Comparison of ENCODE assay signal across 12 cellular contexts in the genomic region with DNA sequence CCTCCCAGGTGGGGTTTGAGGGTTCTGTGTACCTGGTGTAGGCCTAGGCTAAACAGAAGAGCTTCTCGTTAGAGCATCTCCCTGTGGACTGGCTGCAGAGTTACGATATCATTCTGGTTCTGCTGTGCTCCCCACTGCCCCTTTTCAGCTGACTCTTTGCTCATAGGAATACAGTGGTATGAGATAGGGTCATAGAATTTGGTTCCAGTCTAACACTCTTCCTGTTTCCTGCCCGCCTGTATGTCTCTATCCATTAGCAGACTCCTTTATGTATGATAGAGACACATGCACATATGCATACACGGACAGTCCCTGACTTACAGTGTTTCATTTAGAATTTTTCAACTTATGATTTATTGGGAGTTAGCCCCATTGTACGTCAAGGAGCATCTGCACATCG. TPM values are rescaled to one million over a fixed set of nuclear protein-coding genes. Genes with fewer than 3 reads are reported as not detected.
DNase-seq lines count a peak whose midpoint lies in the region; ATAC-seq lines count a peak whose summit lies in the region.
"Had no signal": no experiment of that assay in that cellular context is flagged by ENCODE, and none has a peak within 500 bp of the region (broad histone marks: within the 10 kb centered on the region; RNA-seq: fewer than 3 reads in every experiment).

No MANE protein-coding gene starts in this region.

- no peaks in the 10 kb centered on the region for H3K27me3 Mint-ChIP-seq in CD8-positive, alpha-beta memory T cell
- H3K27me3 Mint-ChIP-seq in activated CD4-positive, alpha-beta memory T cell treated with anti-CD3 and anti-CD28 coated beads, Interleukin-2, amount 10 ng/mL, durations not matched to agents 7 days and 5 days = no peaks in the 10 kb centered on the region
- no peaks in the 10 kb centered on the region for H3K27me3 Mint-ChIP-seq in naive thymus-derived CD4-positive, alpha-beta T cell

- H3K36me3 Mint-ChIP-seq in CD8-positive, alpha-beta memory T cell = peaks cover 0 to 37% (median 4%) of the 10 kb centered on the region in 3 donors
- peaks cover 37% of the 10 kb centered on the region for H3K36me3 Mint-ChIP-seq in activated CD4-positive, alpha-beta memory T cell treated with anti-CD3 and anti-CD28 coated beads, Interleukin-2, amount 10 ng/mL, durations not matched to agents 7 days and 5 days (ENCODE audit: low read depth)
- peaks cover 0 to 16% (median 0%) of the 10 kb centered on the region in 5 donors for H3K36me3 Mint-ChIP-seq in naive thymus-derived CD4-positive, alpha-beta T cell

- intact Hi-C loops in naive thymus-derived CD4-positive, alpha-beta T cell (cut with micrococcal nuclease) = no loop called here

- POLR2A ChIA-PET in CD8-positive, alpha-beta memory T cell (lab: Charles Lee) = interaction anchor here (2.3 kb wide), 1 partner anchor 15 kb away, joined by 14 read pairs; the partner anchor contains the start of gene RNF4
- POLR2A ChIA-PET in activated CD4-positive, alpha-beta memory T cell treated with anti-CD3 and anti-CD28 coated beads, Interleukin-2, amount 10 ng/mL, durations not matched to agents 7 days and 5 days (lab: Charles Lee) = interaction anchor here (1.6 to 8.3 kb wide), 3 partner anchors 10 to 222 kb away, joined by 4 to 155 read pairs (median 9); partner anchors contain the start of genes MXD4 and RNF4
- POLR2A ChIA-PET in naive thymus-derived CD4-positive, alpha-beta T cell (lab: Charles Lee) = interaction anchor here (0.6 to 5.1 kb wide), 4 partner anchors 11 to 183 kb away, joined by 3 to 51 read pairs (median 6); partner anchors contain the start of genes FAM193A and RNF4

- H3K9me3 ChIP-seq in CD8-positive, alpha-beta memory T cell (ENCODE audit: low read length) = no peaks in the 10 kb centered on the region
- no peaks in the 10 kb centered on the region for H3K9me3 ChIP-seq in naive thymus-derived CD4-positive, alpha-beta T cell (ENCODE audit: control insufficient read depth in 2 of 3, low read length in 3 of 3)
- H3K9me3 ChIP-seq: left lung had no signal

- H3K4me1 Mint-ChIP-seq in CD8-positive, alpha-beta memory T cell = peaks cover 83 to 91% (median 87%) of the 10 kb centered on the region in 3 donors
- peaks cover 89% of the 10 kb centered on the region for H3K4me1 Mint-ChIP-seq in activated CD4-positive, alpha-beta memory T cell treated with anti-CD3 and anti-CD28 coated beads, Interleukin-2, amount 10 ng/mL, durations not matched to agents 7 days and 5 days
- peaks cover 68 to 88% (median 82%) of the 10 kb centered on the region in 7 donors for H3K4me1 Mint-ChIP-seq in naive thymus-derived CD4-positive, alpha-beta T cell

- no peaks in the 10 kb centered on the region for H3K36me3 ChIP-seq in CD8-positive, alpha-beta memory T cell (ENCODE audit: insufficient read depth, low read length)
- H3K36me3 ChIP-seq in naive thymus-derived CD4-positive, alpha-beta T cell (ENCODE audit: control insufficient read depth in 2 of 3, insufficient read depth in 3 of 3, low read length in 3 of 3) = peaks cover 0 to 4% (median 0%) of the 10 kb centered on the region in 3 experiments
- H3K36me3 ChIP-seq: left lung had no signal

- no peaks in the 10 kb centered on the region for H3K27me3 ChIP-seq in CD8-positive, alpha-beta memory T cell (ENCODE audit: insufficient read depth, low read length, poor library complexity, severe bottlenecking)
- H3K27me3 ChIP-seq in naive thymus-derived CD4-positive, alpha-beta T cell (ENCODE audit: control insufficient read depth in 2 of 2, insufficient read depth in 2 of 2, low read length in 2 of 2) = no peaks in the 10 kb centered on the region
- H3K27me3 ChIP-seq: left lung had no signal

- ATAC-seq in naive thymus-derived CD4-positive, alpha-beta T cell = no peak

- DNase-seq in NOMO-1 treated with DMSO at 0.1 percent for 48 hours (lab: John Stamatoyannopoulos, UW; ENCODE audit: unreplicated experiment) = peak; percentile 9
- no peak for DNase-seq in NOMO-1 treated with dmso at 0.1 percent for 144 hours (lab: John Stamatoyannopoulos, UW; ENCODE audit: unreplicated experiment)
- DNase-seq in CD8-positive, alpha-beta memory T cell = no peak
- DNase-seq in activated CD4-positive, alpha-beta memory T cell treated with anti-CD3 and anti-CD28 coated beads, Interleukin-2, amount 10 ng/mL, durations not matched to agents 7 days and 5 days = no peak
- no peak for DNase-seq in naive thymus-derived CD4-positive, alpha-beta T cell
- DNase-seq in SIG-M5 (lab: John Stamatoyannopoulos, UW) = no peak
- no peak for DNase-seq in NCI-H2107 (lab: John Stamatoyannopoulos, UW)
- no peak for DNase-seq in NCI-H187 (lab: John Stamatoyannopoulos, UW)
- DNase-seq: 8988T, left lung, NCI-H2081 had no signal

- H3K27ac ChIP-seq in CD8-positive, alpha-beta memory T cell (ENCODE audit: low read depth, low read length) = peak overlapping the region; percentile 41
- peak overlapping the region; percentile 55 for H3K27ac ChIP-seq in naive thymus-derived CD4-positive, alpha-beta T cell (ENCODE audit: low read depth, low read length)
- H3K27ac ChIP-seq: HL-60 had no signal

- peak overlapping the region; percentile 51 for H3K4me3 ChIP-seq in CD8-positive, alpha-beta memory T cell (ENCODE audit: low read length)
- no peak overlapping the region for H3K4me3 ChIP-seq in naive thymus-derived CD4-positive, alpha-beta T cell (ENCODE audit: low read length)
- H3K4me3 ChIP-seq: left lung had no signal

- H3K4me1 ChIP-seq in CD8-positive, alpha-beta memory T cell (ENCODE audit: insufficient read depth, low read length) = peaks cover 86% of the 10 kb centered on the region
- H3K4me1 ChIP-seq in naive thymus-derived CD4-positive, alpha-beta T cell (ENCODE audit: control insufficient read depth in 2 of 2, insufficient read depth in 2 of 2, low read length in 2 of 2) = peaks cover 71 to 73% of the 10 kb centered on the region in 2 donors

- peak overlapping the region; percentile 77 to 94 (median 88) for H3K27ac Mint-ChIP-seq in CD8-positive, alpha-beta memory T cell
- H3K27ac Mint-ChIP-seq in activated CD4-positive, alpha-beta memory T cell treated with anti-CD3 and anti-CD28 coated beads, Interleukin-2, amount 10 ng/mL, durations not matched to agents 7 days and 5 days = peak overlapping the region; percentile 79
- H3K27ac Mint-ChIP-seq in naive thymus-derived CD4-positive, alpha-beta T cell = peak overlapping the region in 8 of 9 donors; percentile 26 to 90 (median 78)

- no peaks in the 10 kb centered on the region for H3K9me3 Mint-ChIP-seq in CD8-positive, alpha-beta memory T cell
- no peaks in the 10 kb centered on the region for H3K9me3 Mint-ChIP-seq in activated CD4-positive, alpha-beta memory T cell treated with anti-CD3 and anti-CD28 coated beads, Interleukin-2, amount 10 ng/mL, durations not matched to agents 7 days and 5 days
- H3K9me3 Mint-ChIP-seq in naive thymus-derived CD4-positive, alpha-beta T cell = peaks cover 0 to 2% (median 0%) of the 10 kb centered on the region in 11 donors

- H3K4me3 Mint-ChIP-seq in CD8-positive, alpha-beta memory T cell = peak overlapping the region in 6 of 7 donors; percentile 74 to 90 (median 83)
- no peak overlapping the region for H3K4me3 Mint-ChIP-seq in activated CD4-positive, alpha-beta memory T cell treated with anti-CD3 and anti-CD28 coated beads, Interleukin-2, amount 10 ng/mL, durations not matched to agents 7 days and 5 days
- peak overlapping the region; percentile 67 to 91 (median 84) for H3K4me3 Mint-ChIP-seq in naive thymus-derived CD4-positive, alpha-beta T cell

- CTCF ChIA-PET in CD8-positive, alpha-beta memory T cell (lab: Charles Lee) = interaction anchor here (0.7 to 2.0 kb wide), 3 partner anchors 14 to 264 kb away, joined by 3 to 8 read pairs (median 6); partner anchors contain the start of genes HAUS3 and POLN
- CTCF ChIA-PET in activated CD4-positive, alpha-beta memory T cell treated with anti-CD3 and anti-CD28 coated beads, Interleukin-2, amount 10 ng/mL, durations not matched to agents 7 days and 5 days (lab: Charles Lee) = interaction anchor here (1.7 to 5.1 kb wide), 2 partner anchors 15 to 264 kb away, joined by 6 to 36 read pairs; partner anchors contain the start of gene RNF4
- CTCF ChIA-PET in naive thymus-derived CD4-positive, alpha-beta T cell (lab: Charles Lee) = no interaction called here

RNA-seq across cellular contexts. Expression of gene RNF4, which starts 15.3 kb away (rescaled TPM):
- total RNA-seq in CD8-positive, alpha-beta memory T cell = 10 to 100 TPM; 95.4 to 98.1 TPM
- polyA plus RNA-seq in CD8-positive, alpha-beta memory T cell = 94.8 TPM
- total RNA-seq in activated CD4-positive, alpha-beta memory T cell treated with anti-CD3 and anti-CD28 coated beads, Interleukin-2, amount 10 ng/mL, durations not matched to agents 7 days and 5 days = 100 to 1,000 TPM; 106 to 113 TPM
- 100 to 1,000 TPM in 1 of 5 experiments, 10 to 100 TPM in 4; 80.7 to 101 (median 91.8) TPM for total RNA-seq in naive thymus-derived CD4-positive, alpha-beta T cell
- polyA plus RNA-seq in naive thymus-derived CD4-positive, alpha-beta T cell = 10 to 100 TPM; 69.4 to 96.8 TPM

RNA-seq across cellular contexts. Expression of gene FAM193A, which starts 52.3 kb away (rescaled TPM):
- 10 to 100 TPM; 25.8 to 26.9 TPM for total RNA-seq in CD8-positive, alpha-beta memory T cell
- polyA plus RNA-seq in CD8-positive, alpha-beta memory T cell = 4.9 TPM
- 10 to 100 TPM; 27.4 to 27.9 TPM for total RNA-seq in activated CD4-positive, alpha-beta memory T cell treated with anti-CD3 and anti-CD28 coated beads, Interleukin-2, amount 10 ng/mL, durations not matched to agents 7 days and 5 days
- total RNA-seq in naive thymus-derived CD4-positive, alpha-beta T cell = 10 to 100 TPM; 32.8 to 47.2 (median 44.1) TPM
- polyA plus RNA-seq in naive thymus-derived CD4-positive, alpha-beta T cell = 1 to 10 TPM; 2.2 to 4.8 TPM
